8 cellular contexts compared by ENCODE assay signal in the genomic region with DNA sequence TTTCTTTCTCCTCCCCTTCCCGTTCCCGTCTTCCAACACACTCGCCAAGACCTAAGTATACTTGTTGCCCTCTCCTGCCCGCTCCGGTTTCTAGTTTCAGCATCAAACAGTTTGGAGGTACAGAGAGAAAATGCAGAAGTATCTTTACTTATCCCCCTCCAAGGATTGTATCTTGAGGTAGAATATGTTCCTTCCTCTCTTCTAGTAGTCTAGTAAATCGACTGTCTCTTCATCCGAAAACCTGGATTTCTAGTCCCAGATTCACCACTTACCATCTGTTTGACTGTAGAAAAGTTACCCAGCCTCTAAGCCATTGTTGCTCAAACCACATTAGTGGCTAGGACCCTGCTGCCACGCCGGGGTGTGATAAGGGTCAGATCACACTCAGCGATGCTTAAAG. TPM values are rescaled to one million over a fixed set of nuclear protein-coding genes. Genes with fewer than 3 reads are reported as not detected.
DNase-seq lines count a peak whose midpoint lies in the region; ATAC-seq and TF ChIP-seq lines count a peak whose summit lies in the region.
"Had no signal": no experiment of that assay in that cellular context is flagged by ENCODE, and none has a peak within 500 bp of the region (broad histone marks: within the 10 kb centered on the region; RNA-seq: fewer than 3 reads in every experiment).

No MANE protein-coding gene starts in this region.

- H3K4me2 ChIP-seq in hepatocyte: peak overlapping the region; percentile 89

- H3K27me3 ChIP-seq in hepatocyte: no peaks in the 10 kb centered on the region

- peak overlapping the region; percentile 35 for H2AFZ ChIP-seq in hepatocyte

- H3K4me3 ChIP-seq in WI38 (ENCODE audit: low read depth, low read length) (peak overlapping the region; percentile 87), hepatocyte (peak overlapping the region; percentile 49)

- H3K36me3 ChIP-seq in hepatocyte (replicated peaks; ENCODE audit: insufficient read depth, low read depth): no peaks in the 10 kb centered on the region

- H3K79me2 ChIP-seq in hepatocyte: peaks cover 84% of the 10 kb centered on the region

- no peaks in the 10 kb centered on the region for H3K9me3 ChIP-seq in hepatocyte (ENCODE audit: low read depth)

- peak overlapping the region; percentile 98 for H3K4me3 Mint-ChIP-seq in HFFc6
- peak overlapping the region; percentile 89 for H3K4me3 Mint-ChIP-seq in stimulated activated effector memory CD8-positive, alpha-beta T cell treated with anti-CD3 and anti-CD28 coated beads, Interleukin-12 subunit alpha, Interleukin-12 subunit beta, amount 100 ng/mL, for 72 hours

- 31% methylated on average over 10 of the region's 10 CpGs for WGBS in hepatocyte (ENCODE audit: low lambda C conversion rate, missing lambda C conversion rate)

- no peaks in the 10 kb centered on the region for H3K9me2 ChIP-seq in hepatocyte (replicated peaks; ENCODE audit: insufficient read depth)

- H3K27me3 Mint-ChIP-seq in HFFc6 (ENCODE audit: insufficient read depth): peaks cover 4% of the 10 kb centered on the region

- TF ChIP-seq CTCF in HFFc6 (IDR thresholded peaks at IDR 0.05) (no peak), WI38 (IDR thresholded peaks at IDR 0.05; ENCODE audit: low read depth, low read length) (no peak), hepatocyte (IDR thresholded peaks at IDR 0.05; ENCODE audit: poor library complexity) (no peak)

- peaks cover 51% of the 10 kb centered on the region for H3K4me1 Mint-ChIP-seq in HFFc6 (ENCODE audit: low read depth)
- H3K4me1 Mint-ChIP-seq in stimulated activated effector memory CD8-positive, alpha-beta T cell treated with anti-CD3 and anti-CD28 coated beads, Interleukin-12 subunit alpha, Interleukin-12 subunit beta, amount 100 ng/mL, for 72 hours: peaks cover 73% of the 10 kb centered on the region

- no peak for DNase-seq in HFFc6
- DNase-seq in hepatocyte (ENCODE audit: low spot score): no peak
- DNase-seq in stimulated activated effector memory CD8-positive, alpha-beta T cell treated with anti-CD3 and anti-CD28 coated beads, Interleukin-12 subunit alpha, Interleukin-12 subunit beta, amount 100 ng/mL, for 72 hours (ENCODE audit: low spot score in 2 of 2): no peak
- no peak for DNase-seq in hippocampal formation (lab: John Stamatoyannopoulos, UW)
- DNase-seq in activated CD4-positive, CD25-positive, alpha-beta regulatory T cell (lab: John Stamatoyannopoulos, UW): no peak
- DNase-seq: NCI-H1092 had no signal

- peaks cover 37% of the 10 kb centered on the region for H3K36me3 Mint-ChIP-seq in HFFc6 (ENCODE audit: low read depth)
- H3K36me3 Mint-ChIP-seq in stimulated activated effector memory CD8-positive, alpha-beta T cell treated with anti-CD3 and anti-CD28 coated beads, Interleukin-12 subunit alpha, Interleukin-12 subunit beta, amount 100 ng/mL, for 72 hours: peaks cover 57% of the 10 kb centered on the region

- no peak for ATAC-seq in stimulated activated effector memory CD8-positive, alpha-beta T cell treated with anti-CD3 and anti-CD28 coated beads, Interleukin-12 subunit alpha, Interleukin-12 subunit beta, amount 100 ng/mL, for 72 hours
- no peak for ATAC-seq in HG03469 (IDR thresholded peaks at IDR 0.05; ENCODE audit: unreplicated experiment)

- H3K9me3 Mint-ChIP-seq in HFFc6: no peaks in the 10 kb centered on the region; the same call in 1 of the 2 replicates
- no peaks in the 10 kb centered on the region for H3K9me3 Mint-ChIP-seq in stimulated activated effector memory CD8-positive, alpha-beta T cell treated with anti-CD3 and anti-CD28 coated beads, Interleukin-12 subunit alpha, Interleukin-12 subunit beta, amount 100 ng/mL, for 72 hours

- H4K20me1 ChIP-seq in hepatocyte (ENCODE audit: insufficient read depth, poor library complexity, severe bottlenecking): peaks cover 23% of the 10 kb centered on the region

- H3K4me1 ChIP-seq in hepatocyte (ENCODE audit: insufficient read depth): no peaks in the 10 kb centered on the region

- peak overlapping the region; percentile 95 for H3K27ac ChIP-seq in hepatocyte

- peak overlapping the region; percentile 97 for H3K27ac Mint-ChIP-seq in HFFc6
- H3K27ac Mint-ChIP-seq in stimulated activated effector memory CD8-positive, alpha-beta T cell treated with anti-CD3 and anti-CD28 coated beads, Interleukin-12 subunit alpha, Interleukin-12 subunit beta, amount 100 ng/mL, for 72 hours: peak overlapping the region; percentile 98

RNA-seq across cellular contexts. Expression of gene EIF4E2, which starts 0.8 kb away (rescaled TPM):
- total RNA-seq in HFFc6 (2021; fragmentation: NEBNext Ultra II Directional; extraction: Animal tissue kit (Norgen Biotek cat#: 25700)): 10 to 100 TPM; 79.7 to 89.7 (median 83.8) TPM
- total RNA-seq in hepatocyte: 76.9 and 97.3 TPM in 2 replicates
- 122 and 124 TPM in 2 replicates for polyA plus RNA-seq in hepatocyte

RNA-seq across cellular contexts. Expression of gene TIGD1, which starts 0.9 kb away (rescaled TPM):
- 1 to 10 TPM; 2.9 to 3.7 (median 3.1) TPM for total RNA-seq in HFFc6 (2021; fragmentation: NEBNext Ultra II Directional; extraction: Animal tissue kit (Norgen Biotek cat#: 25700))
- 8.7 and 9.1 TPM in 2 replicates for total RNA-seq in hepatocyte
- 6.2 TPM in 2 replicates for polyA plus RNA-seq in hepatocyte

RNA-seq across cellular contexts. Expression of gene CHRNG, which starts 11.8 kb away (rescaled TPM):
- total RNA-seq in HFFc6 (2021; fragmentation: NEBNext Ultra II Directional; extraction: Animal tissue kit (Norgen Biotek cat#: 25700)): not detected
- total RNA-seq in hepatocyte: not detected in 2 replicates
- not detected in 2 replicates for polyA plus RNA-seq in hepatocyte

RNA-seq across cellular contexts. Expression of gene CHRND, which starts 25.3 kb away (rescaled TPM):
- not detected for total RNA-seq in HFFc6 (2021; fragmentation: NEBNext Ultra II Directional; extraction: Animal tissue kit (Norgen Biotek cat#: 25700))
- total RNA-seq in hepatocyte: not detected in 2 replicates
- not detected in 2 replicates for polyA plus RNA-seq in hepatocyte

RNA-seq across cellular contexts. Expression of gene PRSS56, which starts 31.1 kb away (rescaled TPM):
- not detected for total RNA-seq in HFFc6 (2021; fragmentation: NEBNext Ultra II Directional; extraction: Animal tissue kit (Norgen Biotek cat#: 25700))
- not detected in 2 replicates for total RNA-seq in hepatocyte
- not detected in 2 replicates for polyA plus RNA-seq in hepatocyte
